ENCODE assay signal across 10 cellular contexts in genomic region chr1:228100822-228101613, GRCh38. TPM values are rescaled to one million over a fixed set of nuclear protein-coding genes. Genes with fewer than 3 reads are reported as not detected.
A peak's percentile ranks its signal among the peaks of the same experiment; 100 is the strongest.
DNase-seq lines count a peak whose midpoint lies in the region; ATAC-seq and TF ChIP-seq lines count a peak whose summit lies in the region.
"Had no signal": no experiment of that assay in that cellular context is flagged by ENCODE, and none has a peak within 500 bp of the region (broad histone marks: within the 10 kb centered on the region; RNA-seq: fewer than 3 reads in every experiment).

No MANE protein-coding gene starts in this region.

- H3K9me3 Mint-ChIP-seq in activated naive CD4-positive, alpha-beta T cell treated with anti-CD3 and anti-CD28 coated beads for 36 hours: no peaks in the 10 kb centered on the region
- peaks cover 9% of the 10 kb centered on the region for H3K9me3 Mint-ChIP-seq in glutamatergic neuron (ENCODE audit: unreplicated experiment)

- H3K4me3 ChIP-seq in SU-DHL-6 (ENCODE audit: insufficient read depth, low read length, poor library complexity, severe bottlenecking): peak overlapping the region; percentile 79
- peak overlapping the region in 1 of 4 donors; percentile 77 for H3K4me3 ChIP-seq in transverse colon

- TF ChIP-seq POLR2A in transverse colon (IDR thresholded peaks at IDR 0.05): no peak

- peak overlapping the region; percentile 81 for H3K9ac ChIP-seq in SU-DHL-6 (ENCODE audit: low read length)

- no peak for DNase-seq in activated naive CD4-positive, alpha-beta T cell treated with anti-CD3 and anti-CD28 coated beads for 36 hours
- DNase-seq in activated naive CD4-positive, alpha-beta T cell treated with anti-CD3 and anti-CD28 coated beads, Interleukin-2, amount 50 U/mL, for 16 hours: no peak
- DNase-seq in glutamatergic neuron (no peak), transverse colon (no peak), mucosa of gallbladder (ENCODE audit: low spot score) (no peak), GDM1 (lab: John Stamatoyannopoulos, UW) (no peak)
- DNase-seq: NCI-H2171, small intestine had no signal

- TF ChIP-seq EP300 in transverse colon (IDR thresholded peaks at IDR 0.05; ENCODE audit: low read depth): no peak

- H3K27ac Mint-ChIP-seq in activated naive CD4-positive, alpha-beta T cell treated with anti-CD3 and anti-CD28 coated beads for 36 hours: peak overlapping the region; percentile 79
- H3K27ac Mint-ChIP-seq in glutamatergic neuron (ENCODE audit: unreplicated experiment): no peak overlapping the region

- TF ChIP-seq CTCF in SU-DHL-6 (IDR thresholded peaks at IDR 0.05; ENCODE audit: insufficient read depth, low read length, poor library complexity, severe bottlenecking) (no peak), glutamatergic neuron (IDR thresholded peaks at IDR 0.05; ENCODE audit: partially characterized antibody, unreplicated experiment) (no peak), transverse colon (IDR thresholded peaks at IDR 0.05) (no peak)

- H3K4me1 Mint-ChIP-seq in activated naive CD4-positive, alpha-beta T cell treated with anti-CD3 and anti-CD28 coated beads for 36 hours (ENCODE audit: low read depth): peaks cover 20% of the 10 kb centered on the region
- H3K4me1 Mint-ChIP-seq in glutamatergic neuron (ENCODE audit: low read depth, unreplicated experiment): no peaks in the 10 kb centered on the region

- H4K20me1 ChIP-seq in SU-DHL-6 (ENCODE audit: low read depth, low read length): no peaks in the 10 kb centered on the region; the same call in 1 of the 2 replicates

- CTCF ChIA-PET in activated naive CD4-positive, alpha-beta T cell treated with anti-CD3 and anti-CD28 coated beads for 36 hours (lab: Charles Lee): no interaction called here

- no peaks in the 10 kb centered on the region for H3K27me3 ChIP-seq in SU-DHL-6 (ENCODE audit: low read length)
- no peaks in the 10 kb centered on the region for H3K27me3 ChIP-seq in transverse colon

- 70 to 83% methylated on average over 1 to 12 of the region's 12 CpGs for WGBS in transverse colon (ENCODE audit: low coverage in 1 of 2), 2 donors

- H3K9me2 ChIP-seq in SU-DHL-6 (replicated peaks; ENCODE audit: insufficient read depth, low read length): no peaks in the 10 kb centered on the region

- ATAC-seq in HG03342 (IDR thresholded peaks at IDR 0.05; ENCODE audit: unreplicated experiment): no peak

- H3K36me3 ChIP-seq in SU-DHL-6 (ENCODE audit: low read length): no peaks in the 10 kb centered on the region
- peaks cover 0 to 21% (median 7%) of the 10 kb centered on the region in 4 donors for H3K36me3 ChIP-seq in transverse colon

- H2AFZ ChIP-seq in SU-DHL-6 (ENCODE audit: low read depth, low read length, severe bottlenecking): no peak overlapping the region

- peaks cover 16% of the 10 kb centered on the region for H3K79me2 ChIP-seq in SU-DHL-6 (ENCODE audit: insufficient read depth, low read length)

- peak overlapping the region; percentile 65 for H3K4me3 Mint-ChIP-seq in activated naive CD4-positive, alpha-beta T cell treated with anti-CD3 and anti-CD28 coated beads for 36 hours
- H3K4me3 Mint-ChIP-seq in glutamatergic neuron (ENCODE audit: unreplicated experiment): peak overlapping the region; percentile 71

- peaks cover 25% of the 10 kb centered on the region for H3K36me3 Mint-ChIP-seq in activated naive CD4-positive, alpha-beta T cell treated with anti-CD3 and anti-CD28 coated beads for 36 hours (ENCODE audit: low read depth)
- peaks cover under 1% of the 10 kb centered on the region for H3K36me3 Mint-ChIP-seq in glutamatergic neuron (ENCODE audit: unreplicated experiment)

- no peaks in the 10 kb centered on the region for H3K9me3 ChIP-seq in SU-DHL-6 (ENCODE audit: insufficient read depth, low read length)
- H3K9me3 ChIP-seq in transverse colon: no peaks in the 10 kb centered on the region

- H3K27me3 Mint-ChIP-seq in activated naive CD4-positive, alpha-beta T cell treated with anti-CD3 and anti-CD28 coated beads for 36 hours (ENCODE audit: low read depth): no peaks in the 10 kb centered on the region
- H3K27me3 Mint-ChIP-seq in glutamatergic neuron (ENCODE audit: unreplicated experiment): peaks cover 13% of the 10 kb centered on the region

- H3K27ac ChIP-seq in SU-DHL-6 (ENCODE audit: low read depth, low read length): peak overlapping the region; percentile 48
- H3K27ac ChIP-seq in transverse colon: peak overlapping the region in 3 of 4 donors; percentile 93 to 95 (median 95)

- peak overlapping the region; percentile 55 for H3K4me2 ChIP-seq in SU-DHL-6 (ENCODE audit: low read depth, low read length, poor library complexity, severe bottlenecking)

- in situ Hi-C loops in transverse colon (cut with MboI; ENCODE audit: low pct_ligation_motif_present in 1 of 4, low pct_unique_long_range_greater_than_20kb in 1 of 4, low sequenced_read_pairs in 3 of 4): no loop called here

- intact Hi-C loops in activated naive CD4-positive, alpha-beta T cell treated with anti-CD3 and anti-CD28 coated beads for 36 hours (cut with micrococcal nuclease): no loop called here
- intact Hi-C loops in transverse colon (cut with DNase I; ENCODE audit: low total_unique reads): loop anchor here (1.0 kb wide), 1 partner anchor 17 kb away; no protein-coding TSS in a partner anchor

- H3F3A ChIP-seq in SU-DHL-6 (ENCODE audit: insufficient read depth): peaks cover 26% of the 10 kb centered on the region

- H3K4me1 ChIP-seq in transverse colon: peaks cover 10 to 30% (median 20%) of the 10 kb centered on the region in 4 donors

RNA-seq across cellular contexts. Expression of gene C1orf35, which starts 2.1 kb away (rescaled TPM):
- total RNA-seq in activated naive CD4-positive, alpha-beta T cell treated with anti-CD3 and anti-CD28 coated beads for 36 hours: 10 to 100 TPM; 14.5 to 16.2 TPM
- total RNA-seq in glutamatergic neuron (ENCODE audit: unreplicated experiment) (21.9 TPM), transverse colon (10 to 100 TPM; 11.6 to 17.1 (median 15.7) TPM), mucosa of gallbladder (22.4 TPM)

RNA-seq across cellular contexts. Expression of gene MRPL55, which starts 8.1 kb away (rescaled TPM):
- total RNA-seq in activated naive CD4-positive, alpha-beta T cell treated with anti-CD3 and anti-CD28 coated beads for 36 hours: 10 to 100 TPM; 45.5 TPM
- total RNA-seq in glutamatergic neuron (ENCODE audit: unreplicated experiment): 61.5 TPM
- total RNA-seq in transverse colon: 10 to 100 TPM; 47.1 to 95.5 (median 77.1) TPM
- 56.1 TPM for total RNA-seq in mucosa of gallbladder

RNA-seq across cellular contexts. Expression of gene ARF1, which starts 18.5 kb away (rescaled TPM):
- total RNA-seq in activated naive CD4-positive, alpha-beta T cell treated with anti-CD3 and anti-CD28 coated beads for 36 hours: 100 to 1,000 TPM; 346 to 358 TPM
- total RNA-seq in glutamatergic neuron (ENCODE audit: unreplicated experiment) (222 TPM), transverse colon (100 to 1,000 TPM; 303 to 452 (median 375) TPM), mucosa of gallbladder (419 TPM)

RNA-seq across cellular contexts. Expression of gene GUK1, which starts 39.1 kb away (rescaled TPM):
- total RNA-seq in activated naive CD4-positive, alpha-beta T cell treated with anti-CD3 and anti-CD28 coated beads for 36 hours: 100 to 1,000 TPM; 206 TPM
- 128 TPM for total RNA-seq in glutamatergic neuron (ENCODE audit: unreplicated experiment)
- total RNA-seq in transverse colon: 100 to 1,000 TPM; 183 to 573 (median 382) TPM
- total RNA-seq in mucosa of gallbladder: 235 TPM

RNA-seq across cellular contexts. Expression of gene GJC2, which starts 48.7 kb away (rescaled TPM):
- total RNA-seq in activated naive CD4-positive, alpha-beta T cell treated with anti-CD3 and anti-CD28 coated beads for 36 hours: under 1 TPM; 0.17 to 0.25 TPM
- 3.0 TPM for total RNA-seq in glutamatergic neuron (ENCODE audit: unreplicated experiment)
- total RNA-seq in transverse colon: 1 to 10 TPM in 2 of 4 donors, under 1 TPM in 2; 0.20 to 7.1 (median 1.4) TPM
- 2.8 TPM for total RNA-seq in mucosa of gallbladder
